In genomic region chr12:53989227-53990113, GRCh38 we compare ENCODE assay signal across 1 cellular context.
A peak's percentile ranks its signal among the peaks of the same experiment; 100 is the strongest.
TF ChIP-seq lines count a peak whose summit lies in the region.

No MANE protein-coding gene starts in this region.

TF ChIP-seq in GM12878, 131 proteins besides CTCF, POLR2A, EP300 and RAD21 (continued from another document):
- no peak for TF ChIP-seq ZBTB11 (CRISPR knock-in tag; IDR thresholded peaks at IDR 0.05)
- TF ChIP-seq EGR1 (IDR thresholded peaks at IDR 0.05; ENCODE audit: borderline replicate concordance in 1 of 2, low read depth in 2 of 2, low read length in 2 of 2) = no peak
- TF ChIP-seq NKRF (conservative IDR thresholded peaks at IDR 0.05) = no peak
- TF ChIP-seq IKZF1 (conservative IDR thresholded peaks at IDR 0.05) = peak; percentile 35; the same call in 1 of the 2 replicates
- 0 out of 2 replicates have a peak, but pooled peaks have one; percentile 15 for TF ChIP-seq MTA2 (IDR thresholded peaks at IDR 0.05; ENCODE audit: low read depth)
- TF ChIP-seq EED (IDR thresholded peaks at IDR 0.05; ENCODE audit: low read depth) = 0 out of 2 replicates have a peak, but pooled peaks have one; percentile 29
- TF ChIP-seq MYC (IDR thresholded peaks at IDR 0.05; ENCODE audit: insufficient read depth, insufficient read length, insufficient replicate concordance, low read length, severe bottlenecking) = no peak
- TF ChIP-seq IRF3 (IDR thresholded peaks at IDR 0.05) = no peak
- TF ChIP-seq KLF5 (IDR thresholded peaks at IDR 0.05; ENCODE audit: partially characterized antibody) = no peak
- no peak for TF ChIP-seq TAF1 (IDR thresholded peaks at IDR 0.05; ENCODE audit: borderline replicate concordance, low read depth, low read length)
- TF ChIP-seq MAX (IDR thresholded peaks at IDR 0.05; ENCODE audit: low read depth, low read length) = no peak
- TF ChIP-seq ATF2 (IDR thresholded peaks at IDR 0.05; ENCODE audit: low read length) = no peak
- TF ChIP-seq WRNIP1 (IDR thresholded peaks at IDR 0.05; ENCODE audit: borderline replicate concordance, low read depth, low read length) = no peak
- no peak for TF ChIP-seq BCLAF1 (IDR thresholded peaks at IDR 0.05)
- no peak for TF ChIP-seq ZBTB40 (IDR thresholded peaks at IDR 0.05; ENCODE audit: borderline replicate concordance)
- TF ChIP-seq SP1 (IDR thresholded peaks at IDR 0.05; ENCODE audit: low read depth, low read length) = no peak
- TF ChIP-seq BACH1 (IDR thresholded peaks at IDR 0.05; ENCODE audit: borderline replicate concordance) = no peak
- no peak for TF ChIP-seq MEF2B (IDR thresholded peaks at IDR 0.05; ENCODE audit: partially characterized antibody, poor library complexity, severe bottlenecking)
- TF ChIP-seq CHD4 (IDR thresholded peaks at IDR 0.05) = no peak
- no peak for TF ChIP-seq CUX1 (IDR thresholded peaks at IDR 0.05; ENCODE audit: insufficient replicate concordance, low read depth, low read length)
- 0 out of 2 replicates have a peak, but pooled peaks have one; percentile 73 for TF ChIP-seq ZSCAN29 (IDR thresholded peaks at IDR 0.05)
- TF ChIP-seq SIX5 (IDR thresholded peaks at IDR 0.05; ENCODE audit: low read depth, low read length, severe bottlenecking) = peak; percentile 11
- TF ChIP-seq NR2F1 (conservative IDR thresholded peaks at IDR 0.05) = no peak
- no peak for TF ChIP-seq RFX5 (IDR thresholded peaks at IDR 0.05; ENCODE audit: low read depth, low read length)
- peak; percentile 29 to 34; a peak in 1 of 4 replicates for TF ChIP-seq IKZF2 (IDR thresholded peaks at IDR 0.05)
- TF ChIP-seq NBN (IDR thresholded peaks at IDR 0.05) = 0 out of 2 replicates have a peak, but pooled peaks have one; percentile 23
- TF ChIP-seq NR2C2 (IDR thresholded peaks at IDR 0.05; ENCODE audit: borderline replicate concordance, control insufficient read depth, insufficient read length, low read depth) = no peak
- TF ChIP-seq E2F4 (IDR thresholded peaks at IDR 0.05; ENCODE audit: low read depth, low read length) = no peak
- TF ChIP-seq FOXM1 (IDR thresholded peaks at IDR 0.05; ENCODE audit: low read depth, low read length) = 0 out of 2 replicates have a peak, but pooled peaks have one; percentile 37
- TF ChIP-seq PML (IDR thresholded peaks at IDR 0.05; ENCODE audit: low read length) = no peak
- TF ChIP-seq CHD2 (IDR thresholded peaks at IDR 0.05; ENCODE audit: borderline replicate concordance, low read depth, low read length) = no peak
- no peak for TF ChIP-seq CREM (IDR thresholded peaks at IDR 0.05; ENCODE audit: low read depth)
- no peak for TF ChIP-seq ZZZ3 (IDR thresholded peaks at IDR 0.05; ENCODE audit: control insufficient read depth, insufficient read length, low read depth)
